ENCODE assay signal across 8 cellular contexts in genomic region chr11:123246749-123247497, GRCh38. TPM values are rescaled to one million over a fixed set of nuclear protein-coding genes. Genes with fewer than 3 reads are reported as not detected.
DNase-seq lines count a peak whose midpoint lies in the region; ATAC-seq, FAIRE-seq and TF ChIP-seq lines count a peak whose summit lies in the region.

No MANE protein-coding gene starts in this region.

- DNase-seq in GM12892 (ENCODE audit: insufficient read length), result peak; percentile 51
- DNase-seq in NCI-H2196 treated with DMSO at 0.1 percent for 48 hours (lab: John Stamatoyannopoulos, UW; ENCODE audit: unreplicated experiment), result peak; percentile 60
- peak; percentile 67 for DNase-seq in central memory CD4-positive, alpha-beta T cell
- peak; percentile 81 for DNase-seq in kidney tubule cell (ENCODE audit: low spot score)
- DNase-seq in stimulated activated CD4-positive, alpha-beta T cell treated with anti-CD3 and anti-CD28 coated beads, Interleukin-2, amount 100 ng/mL, for 4 hours (ENCODE audit: low read depth), result peak; percentile 72

- ATAC-seq in HG02970 (IDR thresholded peaks at IDR 0.05; ENCODE audit: low FRiP score, unreplicated experiment), result peak; percentile 64
- ATAC-seq in activated CD4-positive, CD25-positive, alpha-beta regulatory T cell treated with anti-CD3 and anti-CD28 coated beads, Interleukin-2, amount 50 U/mL, for 24 hours, result peak; percentile 71 to 88

- peak; percentile 97 for FAIRE-seq in GM12892 (lab: Jason Lieb, UNC)

- no peak for TF ChIP-seq POLR2A in GM12892 (IDR thresholded peaks at IDR 0.05; ENCODE audit: low read depth, low read length)

- peak; percentile 91 for TF ChIP-seq CTCF in 22Rv1 (IDR thresholded peaks at IDR 0.05)

- H3K27ac ChIP-seq in 22Rv1, result no peak overlapping the region

RNA-seq across cellular contexts. Expression of gene CLMP, which starts 51.9 kb away (rescaled TPM):
- polyA plus RNA-seq in GM12892 (2012; ENCODE audit: missing spikeins), result 0.34 TPM
